In the genomic region with DNA sequence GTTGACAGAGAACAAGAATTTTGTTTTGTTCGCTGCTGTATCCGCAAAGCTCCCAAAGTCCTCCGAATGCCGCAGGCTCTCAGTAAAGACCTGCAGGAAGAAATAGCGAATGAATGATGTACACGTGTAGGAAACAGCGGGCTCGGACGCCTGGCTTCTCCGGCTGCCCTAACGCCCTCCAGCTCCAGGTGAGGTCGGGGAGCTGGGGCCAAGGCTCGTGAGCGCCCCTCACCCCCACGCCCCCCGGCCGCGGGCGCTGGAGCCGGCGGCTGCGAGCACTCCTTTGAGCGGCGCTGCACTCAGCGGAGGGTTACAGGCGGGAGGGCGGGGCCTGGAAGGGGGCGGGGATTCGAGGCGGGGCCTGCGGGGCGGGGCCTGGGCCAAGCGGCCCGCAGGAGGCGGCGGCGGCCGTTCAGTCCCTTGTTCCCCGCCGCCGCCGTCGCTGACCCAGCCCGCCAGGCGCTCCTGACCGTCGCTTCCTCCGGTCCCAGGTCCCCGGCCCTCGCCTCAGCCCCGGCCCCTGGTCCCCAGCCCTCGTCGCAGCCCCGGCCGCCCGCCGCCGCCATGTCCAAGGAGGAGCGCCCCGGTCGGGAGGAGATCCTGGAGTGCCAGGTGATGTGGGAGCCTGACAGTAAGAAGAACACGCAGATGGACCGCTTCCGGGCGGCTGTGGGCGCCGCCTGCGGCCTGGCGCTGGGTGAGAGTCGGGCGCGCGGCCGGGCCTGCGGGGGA, we compare ENCODE assay signal across 8 cellular contexts. TPM values are rescaled to one million over a fixed set of nuclear protein-coding genes. Genes with fewer than 3 reads are reported as not detected.
DNase-seq lines count a peak whose midpoint lies in the region; ATAC-seq, FAIRE-seq and TF ChIP-seq lines count a peak whose summit lies in the region.

A gene with protein sequence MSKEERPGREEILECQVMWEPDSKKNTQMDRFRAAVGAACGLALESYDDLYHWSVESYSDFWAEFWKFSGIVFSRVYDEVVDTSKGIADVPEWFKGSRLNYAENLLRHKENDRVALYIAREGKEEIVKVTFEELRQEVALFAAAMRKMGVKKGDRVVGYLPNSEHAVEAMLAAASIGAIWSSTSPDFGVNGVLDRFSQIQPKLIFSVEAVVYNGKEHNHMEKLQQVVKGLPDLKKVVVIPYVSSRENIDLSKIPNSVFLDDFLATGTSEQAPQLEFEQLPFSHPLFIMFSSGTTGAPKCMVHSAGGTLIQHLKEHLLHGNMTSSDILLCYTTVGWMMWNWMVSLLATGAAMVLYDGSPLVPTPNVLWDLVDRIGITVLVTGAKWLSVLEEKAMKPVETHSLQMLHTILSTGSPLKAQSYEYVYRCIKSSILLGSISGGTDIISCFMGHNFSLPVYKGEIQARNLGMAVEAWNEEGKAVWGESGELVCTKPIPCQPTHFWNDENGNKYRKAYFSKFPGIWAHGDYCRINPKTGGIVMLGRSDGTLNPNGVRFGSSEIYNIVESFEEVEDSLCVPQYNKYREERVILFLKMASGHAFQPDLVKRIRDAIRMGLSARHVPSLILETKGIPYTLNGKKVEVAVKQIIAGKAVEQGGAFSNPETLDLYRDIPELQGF (plus strand): TSS at position 415 of the 732 bp plus-strand sequence. CDS start 150 bp downstream, at position 565.

- H3K4me1 ChIP-seq in left ventricle myocardium inferior: peaks cover 49% of the 10 kb centered on the region
- peaks cover 15% of the 10 kb centered on the region for H3K4me1 ChIP-seq in psoas muscle
- no peaks in the 10 kb centered on the region for H3K4me1 ChIP-seq in urinary bladder (ENCODE audit: insufficient read depth)

- H3K27ac ChIP-seq in left ventricle myocardium inferior (replicated peaks): peak within 1 kb of the TSS; percentile 75
- peak within 1 kb of the TSS; percentile 72 for H3K27ac ChIP-seq in psoas muscle
- no peak within 1 kb of the TSS for H3K27ac ChIP-seq in urinary bladder (ENCODE audit: low read depth)

- intact Hi-C loops in T-helper 1 cell treated with Interleukin-12 subunit alpha and Interleukin-12 subunit beta and Interleukin-4 antibody, amounts not matched to agents 30 ng/mL and 1 ng/mL, for 36 hours (cut with micrococcal nuclease): loop anchor here (1.0 to 5.0 kb wide), 6 partner anchors 16 to 202 kb away; partner anchors contain the start of genes BRI3BP, DHX37 and SCARB1
- intact Hi-C loops in left ventricle myocardium inferior (cut with micrococcal nuclease) (no loop called here), psoas muscle (cut with DNase I) (loop anchor here in 1 of 2 donors (2.0 kb wide), 1 partner anchor 16 kb away; no protein-coding TSS in a partner anchor)

- peak; percentile 67 for TF ChIP-seq POLR2A in GM12892 (IDR thresholded peaks at IDR 0.05; ENCODE audit: low read depth, low read length)

- H3K36me3 ChIP-seq in left ventricle myocardium inferior: no peaks in the 10 kb centered on the region
- no peaks in the 10 kb centered on the region for H3K36me3 ChIP-seq in psoas muscle (ENCODE audit: insufficient read depth in 1 of 2, low read depth in 1 of 2)
- no peaks in the 10 kb centered on the region for H3K36me3 ChIP-seq in urinary bladder (ENCODE audit: insufficient read depth)

- H3K9me3 ChIP-seq in left ventricle myocardium inferior (replicated peaks) (no peaks in the 10 kb centered on the region), psoas muscle (no peaks in the 10 kb centered on the region)

- TF ChIP-seq CTCF in left ventricle myocardium inferior (IDR thresholded peaks at IDR 0.05; ENCODE audit: borderline replicate concordance) (no peak), psoas muscle (IDR thresholded peaks at IDR 0.05) (no peak)

- peak; percentile 90 for ATAC-seq in HG02588 (IDR thresholded peaks at IDR 0.05; ENCODE audit: unreplicated experiment)
- peak; percentile 95 to 99 (median 98) for ATAC-seq in psoas muscle

- 0 to 1% (median 0%) methylated on average over 44 to 75 of the region's 75 CpGs for WGBS in psoas muscle, 3 donors
- WGBS in urinary bladder: under 1% methylated on average over 75 of the region's 75 CpGs

- H3K27me3 ChIP-seq in left ventricle myocardium inferior (ENCODE audit: low read depth): no peaks in the 10 kb centered on the region
- H3K27me3 ChIP-seq in psoas muscle (ENCODE audit: insufficient read depth in 3 of 3, low read length in 2 of 3): no peaks in the 10 kb centered on the region

- H3K4me3 ChIP-seq in left ventricle myocardium inferior: peak within 1 kb of the TSS; percentile 86
- peak within 1 kb of the TSS; percentile 88 for H3K4me3 ChIP-seq in psoas muscle
- peak within 1 kb of the TSS; percentile 68 for H3K4me3 ChIP-seq in urinary bladder (ENCODE audit: low read depth, low read length)

- FAIRE-seq in GM12892 (lab: Jason Lieb, UNC): peak; percentile 86

- DNase-seq in GM12892 (ENCODE audit: insufficient read length): peak; percentile 95
- DNase-seq in NCI-H1048 (lab: John Stamatoyannopoulos, UW): peak; percentile 33
- peak; percentile 67 for DNase-seq in amniotic epithelial cell (ENCODE audit: low read depth)
- DNase-seq in left ventricle myocardium inferior: peak; percentile 82
- DNase-seq in psoas muscle: peak; percentile 78 to 87

RNA-seq across cellular contexts. Expression of the gene that starts here (rescaled TPM):
- polyA plus RNA-seq in GM12892 (2012; ENCODE audit: missing spikeins): 15.0 TPM
- total RNA-seq in T-helper 1 cell treated with Interleukin-12 subunit alpha and Interleukin-12 subunit beta and Interleukin-4 antibody, amounts not matched to agents 30 ng/mL and 1 ng/mL, for 36 hours: 25.1 and 25.2 TPM in 2 replicates
- total RNA-seq in left ventricle myocardium inferior (11.5 TPM), psoas muscle (1 to 10 TPM; 4.0 to 9.5 (median 5.4) TPM), urinary bladder (14.9 TPM)
- polyA plus RNA-seq in psoas muscle (1 to 10 TPM; 3.2 to 6.4 (median 5.7) TPM), urinary bladder (14.1 TPM)

Comparison
In these comparisons a context has a peak if more than half of its experiments do, and no peak if none do; other contexts are left out.
1. DNase-seq: peak in every context shown above with its lines; median percentile 95 in GM12892; 82 in psoas muscle; 82 in left ventricle myocardium inferior; 67 in amniotic epithelial cell; 33 in NCI-H1048.